25 cellular contexts compared by ENCODE assay signal in genomic region chr2:226882606-226883005, GRCh38.
"Had no signal": no experiment of that assay in that cellular context is flagged by ENCODE, and none has a peak within 500 bp of the region (broad histone marks: within the 10 kb centered on the region; RNA-seq: fewer than 3 reads in every experiment).

No MANE protein-coding gene starts in this region.

- H3K9me3 ChIP-seq: colonic mucosa, gastrocnemius medialis, left ventricle myocardium inferior, pancreas, testis, tibial nerve, upper lobe of right lung, vagina had no signal

- H3K36me3 ChIP-seq: colonic mucosa, gastrocnemius medialis, pancreas, upper lobe of right lung, vagina had no signal

- H3K9me3 Mint-ChIP-seq: nephron had no signal

- ATAC-seq: gastrocnemius medialis; pancreas; right cardiac atrium; stimulated activated memory B cell treated with anti-CD40 and anti-IgM and Interleukin-4, amounts not matched to agents 10 μg/mL and 1 μg/mL and 100 μg/mL, for 72 hours; stimulated activated naive CD8-positive, alpha-beta T cell treated with anti-CD3 and anti-CD28 coated beads, Interleukin-15, amount 100 ng/mL, for 72 hours; upper lobe of right lung had no signal

- H3K4me3 ChIP-seq: colonic mucosa, gastrocnemius medialis, left ventricle myocardium inferior, lung, pancreas, spleen, testis, tibial nerve, upper lobe of right lung, vagina had no signal

- H3K27me3 ChIP-seq: colonic mucosa, gastrocnemius medialis, pancreas, spleen, testis, tibial nerve, upper lobe of right lung, vagina had no signal

- H3K27ac Mint-ChIP-seq: nephron; progenitor cell of endocrine pancreas; stimulated activated memory B cell treated with anti-CD40 and anti-IgM and Interleukin-4, amounts not matched to agents 10 μg/mL and 1 μg/mL and 100 μg/mL, for 72 hours had no signal

- H3K27ac ChIP-seq: colonic mucosa, gastrocnemius medialis, left ventricle myocardium inferior, pancreas, spleen, testis, tibial nerve, upper lobe of right lung, vagina had no signal

- DNase-seq: colonic mucosa; dermis blood vessel endothelial cell; erythroblast; gastrocnemius medialis; glutamatergic neuron; left ventricle myocardium inferior; mesenchymal stem cell; midbrain; occipital lobe; pancreas; right cardiac atrium; spleen; stimulated activated CD4-positive, alpha-beta T cell treated with anti-CD3 and anti-CD28 coated beads, Interleukin-15, amount 100 ng/mL, for 24 hours; stimulated activated CD4-positive, alpha-beta T cell treated with anti-CD3 and anti-CD28 coated beads, Interleukin-1b, Interleukin-23, amount 100 ng/mL, for 48 hours; stimulated activated CD4-positive, alpha-beta T cell treated with anti-CD3 and anti-CD28 coated beads, Interleukin-4, amount 100 ng/mL, for 24 hours; stimulated activated naive CD8-positive, alpha-beta T cell treated with anti-CD3 and anti-CD28 coated beads, Interleukin-15, amount 100 ng/mL, for 72 hours; testis; upper lobe of right lung had no signal

- H3K4me1 Mint-ChIP-seq: nephron had no signal

- H3K4me3 Mint-ChIP-seq: nephron; stimulated activated memory B cell treated with anti-CD40 and anti-IgM and Interleukin-4, amounts not matched to agents 10 μg/mL and 1 μg/mL and 100 μg/mL, for 72 hours; stimulated activated naive CD8-positive, alpha-beta T cell treated with anti-CD3 and anti-CD28 coated beads, Interleukin-15, amount 100 ng/mL, for 72 hours had no signal

- H3K4me1 ChIP-seq: colonic mucosa, gastrocnemius medialis, left ventricle myocardium inferior, pancreas, spleen, testis, tibial nerve, upper lobe of right lung, vagina had no signal

- FAIRE-seq: keratinocyte, pancreas had no signal

- H3K27me3 Mint-ChIP-seq: progenitor cell of endocrine pancreas; stimulated activated memory B cell treated with anti-CD40 and anti-IgM and Interleukin-4, amounts not matched to agents 10 μg/mL and 1 μg/mL and 100 μg/mL, for 72 hours; stimulated activated naive CD8-positive, alpha-beta T cell treated with anti-CD3 and anti-CD28 coated beads, Interleukin-15, amount 100 ng/mL, for 72 hours had no signal
